11 cellular contexts compared by ENCODE assay signal in the genomic region with DNA sequence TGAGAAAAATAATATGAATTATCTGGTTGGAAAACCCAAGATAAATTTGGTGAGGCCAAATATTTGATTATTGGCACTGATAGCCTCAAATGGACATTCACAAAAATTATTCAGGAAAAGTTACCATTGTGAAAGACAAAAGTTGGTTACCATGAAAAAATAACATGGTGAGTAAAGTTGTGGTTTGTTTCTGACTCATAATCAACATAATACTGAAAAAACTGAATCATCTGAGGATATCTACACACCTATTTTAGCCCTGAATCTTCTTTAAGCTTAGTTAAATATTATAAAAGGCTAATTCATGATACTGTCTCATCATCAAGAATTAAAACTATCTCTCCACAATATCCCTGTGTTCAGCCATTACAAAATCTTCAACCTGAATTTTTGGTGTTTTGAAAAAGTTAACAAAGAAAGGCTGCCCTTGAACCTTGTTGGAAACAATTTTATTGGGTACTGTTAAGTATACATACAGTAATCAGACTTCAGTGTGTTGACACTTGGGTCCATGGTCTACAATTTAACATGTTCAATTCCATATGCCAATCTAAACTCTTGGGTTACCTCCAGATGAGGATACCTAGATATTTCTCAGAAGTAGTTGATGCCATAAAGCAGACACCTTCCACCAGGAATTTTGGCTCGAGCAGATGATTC.
DNase-seq lines count a peak whose midpoint lies in the region; ATAC-seq, FAIRE-seq and TF ChIP-seq lines count a peak whose summit lies in the region.
"Had no signal": no experiment of that assay in that cellular context is flagged by ENCODE, and none has a peak within 500 bp of the region (broad histone marks: within the 10 kb centered on the region; RNA-seq: fewer than 3 reads in every experiment).

No MANE protein-coding gene starts in this region.

- no TSS peak for BruUV-seq in OCI-LY7 (replicated peaks; lab: Mats Ljungman, UMichigan)

- in situ Hi-C loops in transverse colon (cut with MboI; ENCODE audit: low pct_ligation_motif_present in 1 of 4, low pct_unique_long_range_greater_than_20kb in 1 of 4, low sequenced_read_pairs in 3 of 4) = no loop called here

- DNase-seq in H54 (ENCODE audit: insufficient read length, low spot score) (no peak), fibroblast of the aortic adventitia (ENCODE audit: low read depth) (peak; percentile 28), transverse colon (no peak), OCI-LY7 (ENCODE audit: low spot score) (no peak), GM19240 (ENCODE audit: insufficient read length, low spot score) (no peak), NCI-H1105 treated with DMSO at 0.1 percent for 48 hours (lab: John Stamatoyannopoulos, UW) (no peak)
- DNase-seq: activated naive CD8-positive, alpha-beta T cell treated with anti-CD3 and anti-CD28 coated beads, Interleukin-2, amount 10 ng/mL, durations not matched to agents 7 days and 5 days; DMS53; retina had no signal

- H3K36me3 ChIP-seq in transverse colon = no peaks in the 10 kb centered on the region
- no peaks in the 10 kb centered on the region for H3K36me3 ChIP-seq in OCI-LY7 (ENCODE audit: insufficient read depth, low read length)

- H3K4me3 ChIP-seq in fibroblast of the aortic adventitia (ENCODE audit: low read depth, low read length) = no peak overlapping the region
- H3K4me3 ChIP-seq in transverse colon = no peak overlapping the region
- no peak overlapping the region for H3K4me3 ChIP-seq in OCI-LY7 (ENCODE audit: low read depth, low read length, poor library complexity, severe bottlenecking)

- CTCF ChIA-PET in OCI-LY7 (lab: Charles Lee; ENCODE audit: unreplicated experiment) = no interaction called here

- no peak for TF ChIP-seq EP300 in transverse colon (IDR thresholded peaks at IDR 0.05; ENCODE audit: low read depth)

- H3K27me3 ChIP-seq in transverse colon = no peaks in the 10 kb centered on the region

- H3K9me2 ChIP-seq in OCI-LY7 (ENCODE audit: insufficient read depth, low read length) = no peaks in the 10 kb centered on the region

- POLR2A ChIA-PET in OCI-LY7 (lab: Charles Lee) = interaction anchor here (1.2 kb wide), 1 partner anchor 222 kb away, joined by 4 read pairs; no protein-coding TSS in a partner anchor

- WGBS in transverse colon (ENCODE audit: low coverage in 1 of 2), 2 donors = 20 to 86% methylated on average over 1 of the region's 1 CpG

- H3K4me1 ChIP-seq in transverse colon (no peaks in the 10 kb centered on the region), OCI-LY7 (ENCODE audit: insufficient read depth, low read length, poor library complexity, severe bottlenecking) (no peaks in the 10 kb centered on the region)

- FAIRE-seq in H54 (lab: Jason Lieb, UNC) = peak; percentile 80

- no peaks in the 10 kb centered on the region for H3K79me2 ChIP-seq in OCI-LY7 (ENCODE audit: insufficient read depth, low read depth, low read length)

- H3K27ac ChIP-seq in transverse colon (no peak overlapping the region), OCI-LY7 (ENCODE audit: low read depth, low read length, poor library complexity, severe bottlenecking) (no peak overlapping the region)

- H3K9me3 ChIP-seq in transverse colon (no peaks in the 10 kb centered on the region), OCI-LY7 (ENCODE audit: low read length) (no peaks in the 10 kb centered on the region)

- TF ChIP-seq POLR2A in H54 (IDR thresholded peaks at IDR 0.05; ENCODE audit: low read depth, low read length) (no peak), transverse colon (IDR thresholded peaks at IDR 0.05) (no peak)

- ATAC-seq in GM19023 (IDR thresholded peaks at IDR 0.05; ENCODE audit: unreplicated experiment) (peak; percentile 78), HG03378 (IDR thresholded peaks at IDR 0.05; ENCODE audit: unreplicated experiment) (peak; percentile 94)

- no peak overlapping the region for H3K4me2 ChIP-seq in OCI-LY7 (ENCODE audit: low read length)

- no peaks in the 10 kb centered on the region for H4K20me1 ChIP-seq in OCI-LY7 (ENCODE audit: insufficient read depth, low read length)

- TF ChIP-seq CTCF in fibroblast of the aortic adventitia (IDR thresholded peaks at IDR 0.05; ENCODE audit: insufficient read depth, low read length) (no peak), transverse colon (IDR thresholded peaks at IDR 0.05) (no peak), OCI-LY7 (conservative IDR thresholded peaks at IDR 0.05; ENCODE audit: low read length) (no peak)

- no peak overlapping the region for H2AFZ ChIP-seq in OCI-LY7 (ENCODE audit: low read length)

- intact Hi-C loops in transverse colon (cut with DNase I; ENCODE audit: low total_unique reads) (no loop called here), OCI-LY7 (cut with micrococcal nuclease; ENCODE audit: unreplicated experiment) (no loop called here)
